In the genomic region with DNA sequence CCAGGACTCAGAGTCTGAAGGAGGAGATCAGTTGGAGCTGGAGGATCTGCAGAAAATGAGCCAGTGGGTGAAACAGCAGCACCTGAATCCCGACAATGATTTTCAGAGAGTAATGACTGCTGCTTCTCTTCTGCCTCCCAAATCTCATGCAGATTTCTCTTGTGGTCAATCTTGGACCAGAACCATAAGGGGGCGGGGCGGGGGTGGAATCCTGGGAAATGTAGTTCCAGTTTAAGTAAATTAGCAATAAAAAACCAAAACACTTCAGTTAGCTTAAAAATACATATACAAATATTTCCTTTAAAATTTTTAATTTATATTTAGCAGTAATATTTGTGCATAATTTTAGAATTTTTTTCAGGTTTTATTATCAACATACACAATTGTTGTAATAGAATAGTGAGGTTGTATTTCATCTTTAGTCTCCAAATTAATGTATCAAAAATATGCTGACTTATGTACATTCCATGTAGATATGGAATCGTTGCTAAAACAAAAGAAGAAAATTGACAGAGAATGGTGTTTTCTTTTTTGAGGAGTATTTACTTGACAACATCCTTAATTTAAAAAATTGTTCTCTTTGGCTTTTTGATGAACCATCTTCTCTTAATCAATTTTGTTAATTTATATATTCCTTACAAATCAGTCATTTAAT, we compare ENCODE assay signal across 1 cellular context.
TF ChIP-seq lines count a peak whose summit lies in the region.

No MANE protein-coding gene starts in this region.

TF ChIP-seq in K562, 482 proteins besides CTCF, POLR2A, EP300 and RAD21 (continued from another document and continues in another):
- TF ChIP-seq, protein P1, sequence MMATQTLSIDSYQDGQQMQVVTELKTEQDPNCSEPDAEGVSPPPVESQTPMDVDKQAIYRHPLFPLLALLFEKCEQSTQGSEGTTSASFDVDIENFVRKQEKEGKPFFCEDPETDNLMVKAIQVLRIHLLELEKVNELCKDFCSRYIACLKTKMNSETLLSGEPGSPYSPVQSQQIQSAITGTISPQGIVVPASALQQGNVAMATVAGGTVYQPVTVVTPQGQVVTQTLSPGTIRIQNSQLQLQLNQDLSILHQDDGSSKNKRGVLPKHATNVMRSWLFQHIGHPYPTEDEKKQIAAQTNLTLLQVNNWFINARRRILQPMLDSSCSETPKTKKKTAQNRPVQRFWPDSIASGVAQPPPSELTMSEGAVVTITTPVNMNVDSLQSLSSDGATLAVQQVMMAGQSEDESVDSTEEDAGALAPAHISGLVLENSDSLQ (IDR thresholded peaks at IDR 0.05): 0 out of 2 replicates have a peak, but pooled peaks have one; percentile 2
- TF ChIP-seq ZNF347 (CRISPR knock-in tag; IDR thresholded peaks at IDR 0.05; ENCODE audit: low read depth) (no peak), ZBTB7A (IDR thresholded peaks at IDR 0.05; ENCODE audit: borderline replicate concordance, control insufficient read depth, low read depth, low read length) (no peak), XRCC5 (IDR thresholded peaks at IDR 0.05; ENCODE audit: low read depth, low read length) (no peak), ZNF316 (IDR thresholded peaks at IDR 0.05) (peak; percentile 82), GTF2A2 (tag; IDR thresholded peaks at IDR 0.05) (no peak), SIX5 (IDR thresholded peaks at IDR 0.05; ENCODE audit: borderline replicate concordance in 1 of 2, insufficient read depth in 1 of 2, low read depth in 1 of 2, low read length in 2 of 2) (peak in 1 of 2 experiments; percentile 51; a peak in 2 of 4 replicates), MAFK (IDR thresholded peaks at IDR 0.05; ENCODE audit: low read length) (no peak), CAMTA2 (CRISPR knock-in tag; conservative IDR thresholded peaks at IDR 0.05) (no peak), HCFC1 (IDR thresholded peaks at IDR 0.05; ENCODE audit: low read depth, low read length) (peak; percentile 77), ZNF133 (CRISPR knock-in tag; IDR thresholded peaks at IDR 0.05) (no peak), PYGO2 (tag; IDR thresholded peaks at IDR 0.05) (no peak), C11orf30 (IDR thresholded peaks at IDR 0.05; ENCODE audit: low read depth) (peak; percentile 64), FOXK2 (conservative IDR thresholded peaks at IDR 0.05 in 1 of 2, IDR thresholded peaks at IDR 0.05 in 1 of 2; ENCODE audit: low read depth in 2 of 2) (no peak), ETV5 (CRISPR knock-in tag; IDR thresholded peaks at IDR 0.05; ENCODE audit: low read depth) (no peak), PML (IDR thresholded peaks at IDR 0.05; ENCODE audit: low read length) (no peak), L3MBTL2 (IDR thresholded peaks at IDR 0.05) (no peak)
- TF ChIP-seq, protein P2, sequence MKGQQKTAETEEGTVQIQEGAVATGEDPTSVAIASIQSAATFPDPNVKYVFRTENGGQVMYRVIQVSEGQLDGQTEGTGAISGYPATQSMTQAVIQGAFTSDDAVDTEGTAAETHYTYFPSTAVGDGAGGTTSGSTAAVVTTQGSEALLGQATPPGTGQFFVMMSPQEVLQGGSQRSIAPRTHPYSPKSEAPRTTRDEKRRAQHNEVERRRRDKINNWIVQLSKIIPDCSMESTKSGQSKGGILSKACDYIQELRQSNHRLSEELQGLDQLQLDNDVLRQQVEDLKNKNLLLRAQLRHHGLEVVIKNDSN (CRISPR knock-in tag; IDR thresholded peaks at IDR 0.05): no peak
- TF ChIP-seq, protein P3, sequence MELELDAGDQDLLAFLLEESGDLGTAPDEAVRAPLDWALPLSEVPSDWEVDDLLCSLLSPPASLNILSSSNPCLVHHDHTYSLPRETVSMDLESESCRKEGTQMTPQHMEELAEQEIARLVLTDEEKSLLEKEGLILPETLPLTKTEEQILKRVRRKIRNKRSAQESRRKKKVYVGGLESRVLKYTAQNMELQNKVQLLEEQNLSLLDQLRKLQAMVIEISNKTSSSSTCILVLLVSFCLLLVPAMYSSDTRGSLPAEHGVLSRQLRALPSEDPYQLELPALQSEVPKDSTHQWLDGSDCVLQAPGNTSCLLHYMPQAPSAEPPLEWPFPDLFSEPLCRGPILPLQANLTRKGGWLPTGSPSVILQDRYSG (tag; conservative IDR thresholded peaks at IDR 0.05; ENCODE audit: low read depth): no peak
- TF ChIP-seq, protein P4, sequence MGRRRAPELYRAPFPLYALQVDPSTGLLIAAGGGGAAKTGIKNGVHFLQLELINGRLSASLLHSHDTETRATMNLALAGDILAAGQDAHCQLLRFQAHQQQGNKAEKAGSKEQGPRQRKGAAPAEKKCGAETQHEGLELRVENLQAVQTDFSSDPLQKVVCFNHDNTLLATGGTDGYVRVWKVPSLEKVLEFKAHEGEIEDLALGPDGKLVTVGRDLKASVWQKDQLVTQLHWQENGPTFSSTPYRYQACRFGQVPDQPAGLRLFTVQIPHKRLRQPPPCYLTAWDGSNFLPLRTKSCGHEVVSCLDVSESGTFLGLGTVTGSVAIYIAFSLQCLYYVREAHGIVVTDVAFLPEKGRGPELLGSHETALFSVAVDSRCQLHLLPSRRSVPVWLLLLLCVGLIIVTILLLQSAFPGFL (CRISPR knock-in tag; IDR thresholded peaks at IDR 0.05): no peak
- TF ChIP-seq, protein P5, sequence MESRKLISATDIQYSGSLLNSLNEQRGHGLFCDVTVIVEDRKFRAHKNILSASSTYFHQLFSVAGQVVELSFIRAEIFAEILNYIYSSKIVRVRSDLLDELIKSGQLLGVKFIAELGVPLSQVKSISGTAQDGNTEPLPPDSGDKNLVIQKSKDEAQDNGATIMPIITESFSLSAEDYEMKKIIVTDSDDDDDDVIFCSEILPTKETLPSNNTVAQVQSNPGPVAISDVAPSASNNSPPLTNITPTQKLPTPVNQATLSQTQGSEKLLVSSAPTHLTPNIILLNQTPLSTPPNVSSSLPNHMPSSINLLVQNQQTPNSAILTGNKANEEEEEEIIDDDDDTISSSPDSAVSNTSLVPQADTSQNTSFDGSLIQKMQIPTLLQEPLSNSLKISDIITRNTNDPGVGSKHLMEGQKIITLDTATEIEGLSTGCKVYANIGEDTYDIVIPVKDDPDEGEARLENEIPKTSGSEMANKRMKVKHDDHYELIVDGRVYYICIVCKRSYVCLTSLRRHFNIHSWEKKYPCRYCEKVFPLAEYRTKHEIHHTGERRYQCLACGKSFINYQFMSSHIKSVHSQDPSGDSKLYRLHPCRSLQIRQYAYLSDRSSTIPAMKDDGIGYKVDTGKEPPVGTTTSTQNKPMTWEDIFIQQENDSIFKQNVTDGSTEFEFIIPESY (CRISPR knock-in tag; IDR thresholded peaks at IDR 0.05): no peak
- TF ChIP-seq, protein P6, sequence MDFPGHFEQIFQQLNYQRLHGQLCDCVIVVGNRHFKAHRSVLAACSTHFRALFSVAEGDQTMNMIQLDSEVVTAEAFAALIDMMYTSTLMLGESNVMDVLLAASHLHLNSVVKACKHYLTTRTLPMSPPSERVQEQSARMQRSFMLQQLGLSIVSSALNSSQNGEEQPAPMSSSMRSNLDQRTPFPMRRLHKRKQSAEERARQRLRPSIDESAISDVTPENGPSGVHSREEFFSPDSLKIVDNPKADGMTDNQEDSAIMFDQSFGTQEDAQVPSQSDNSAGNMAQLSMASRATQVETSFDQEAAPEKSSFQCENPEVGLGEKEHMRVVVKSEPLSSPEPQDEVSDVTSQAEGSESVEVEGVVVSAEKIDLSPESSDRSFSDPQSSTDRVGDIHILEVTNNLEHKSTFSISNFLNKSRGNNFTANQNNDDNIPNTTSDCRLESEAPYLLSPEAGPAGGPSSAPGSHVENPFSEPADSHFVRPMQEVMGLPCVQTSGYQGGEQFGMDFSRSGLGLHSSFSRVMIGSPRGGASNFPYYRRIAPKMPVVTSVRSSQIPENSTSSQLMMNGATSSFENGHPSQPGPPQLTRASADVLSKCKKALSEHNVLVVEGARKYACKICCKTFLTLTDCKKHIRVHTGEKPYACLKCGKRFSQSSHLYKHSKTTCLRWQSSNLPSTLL (IDR thresholded peaks at IDR 0.05): no peak
- TF ChIP-seq, protein P7, sequence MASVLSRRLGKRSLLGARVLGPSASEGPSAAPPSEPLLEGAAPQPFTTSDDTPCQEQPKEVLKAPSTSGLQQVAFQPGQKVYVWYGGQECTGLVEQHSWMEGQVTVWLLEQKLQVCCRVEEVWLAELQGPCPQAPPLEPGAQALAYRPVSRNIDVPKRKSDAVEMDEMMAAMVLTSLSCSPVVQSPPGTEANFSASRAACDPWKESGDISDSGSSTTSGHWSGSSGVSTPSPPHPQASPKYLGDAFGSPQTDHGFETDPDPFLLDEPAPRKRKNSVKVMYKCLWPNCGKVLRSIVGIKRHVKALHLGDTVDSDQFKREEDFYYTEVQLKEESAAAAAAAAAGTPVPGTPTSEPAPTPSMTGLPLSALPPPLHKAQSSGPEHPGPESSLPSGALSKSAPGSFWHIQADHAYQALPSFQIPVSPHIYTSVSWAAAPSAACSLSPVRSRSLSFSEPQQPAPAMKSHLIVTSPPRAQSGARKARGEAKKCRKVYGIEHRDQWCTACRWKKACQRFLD (CRISPR knock-in tag; IDR thresholded peaks at IDR 0.05): no peak
- TF ChIP-seq, protein P8, sequence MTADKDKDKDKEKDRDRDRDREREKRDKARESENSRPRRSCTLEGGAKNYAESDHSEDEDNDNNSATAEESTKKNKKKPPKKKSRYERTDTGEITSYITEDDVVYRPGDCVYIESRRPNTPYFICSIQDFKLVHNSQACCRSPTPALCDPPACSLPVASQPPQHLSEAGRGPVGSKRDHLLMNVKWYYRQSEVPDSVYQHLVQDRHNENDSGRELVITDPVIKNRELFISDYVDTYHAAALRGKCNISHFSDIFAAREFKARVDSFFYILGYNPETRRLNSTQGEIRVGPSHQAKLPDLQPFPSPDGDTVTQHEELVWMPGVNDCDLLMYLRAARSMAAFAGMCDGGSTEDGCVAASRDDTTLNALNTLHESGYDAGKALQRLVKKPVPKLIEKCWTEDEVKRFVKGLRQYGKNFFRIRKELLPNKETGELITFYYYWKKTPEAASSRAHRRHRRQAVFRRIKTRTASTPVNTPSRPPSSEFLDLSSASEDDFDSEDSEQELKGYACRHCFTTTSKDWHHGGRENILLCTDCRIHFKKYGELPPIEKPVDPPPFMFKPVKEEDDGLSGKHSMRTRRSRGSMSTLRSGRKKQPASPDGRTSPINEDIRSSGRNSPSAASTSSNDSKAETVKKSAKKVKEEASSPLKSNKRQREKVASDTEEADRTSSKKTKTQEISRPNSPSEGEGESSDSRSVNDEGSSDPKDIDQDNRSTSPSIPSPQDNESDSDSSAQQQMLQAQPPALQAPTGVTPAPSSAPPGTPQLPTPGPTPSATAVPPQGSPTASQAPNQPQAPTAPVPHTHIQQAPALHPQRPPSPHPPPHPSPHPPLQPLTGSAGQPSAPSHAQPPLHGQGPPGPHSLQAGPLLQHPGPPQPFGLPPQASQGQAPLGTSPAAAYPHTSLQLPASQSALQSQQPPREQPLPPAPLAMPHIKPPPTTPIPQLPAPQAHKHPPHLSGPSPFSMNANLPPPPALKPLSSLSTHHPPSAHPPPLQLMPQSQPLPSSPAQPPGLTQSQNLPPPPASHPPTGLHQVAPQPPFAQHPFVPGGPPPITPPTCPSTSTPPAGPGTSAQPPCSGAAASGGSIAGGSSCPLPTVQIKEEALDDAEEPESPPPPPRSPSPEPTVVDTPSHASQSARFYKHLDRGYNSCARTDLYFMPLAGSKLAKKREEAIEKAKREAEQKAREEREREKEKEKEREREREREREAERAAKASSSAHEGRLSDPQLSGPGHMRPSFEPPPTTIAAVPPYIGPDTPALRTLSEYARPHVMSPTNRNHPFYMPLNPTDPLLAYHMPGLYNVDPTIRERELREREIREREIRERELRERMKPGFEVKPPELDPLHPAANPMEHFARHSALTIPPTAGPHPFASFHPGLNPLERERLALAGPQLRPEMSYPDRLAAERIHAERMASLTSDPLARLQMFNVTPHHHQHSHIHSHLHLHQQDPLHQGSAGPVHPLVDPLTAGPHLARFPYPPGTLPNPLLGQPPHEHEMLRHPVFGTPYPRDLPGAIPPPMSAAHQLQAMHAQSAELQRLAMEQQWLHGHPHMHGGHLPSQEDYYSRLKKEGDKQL (CRISPR knock-in tag; IDR thresholded peaks at IDR 0.05; ENCODE audit: borderline replicate concordance): no peak
- TF ChIP-seq, protein P9, sequence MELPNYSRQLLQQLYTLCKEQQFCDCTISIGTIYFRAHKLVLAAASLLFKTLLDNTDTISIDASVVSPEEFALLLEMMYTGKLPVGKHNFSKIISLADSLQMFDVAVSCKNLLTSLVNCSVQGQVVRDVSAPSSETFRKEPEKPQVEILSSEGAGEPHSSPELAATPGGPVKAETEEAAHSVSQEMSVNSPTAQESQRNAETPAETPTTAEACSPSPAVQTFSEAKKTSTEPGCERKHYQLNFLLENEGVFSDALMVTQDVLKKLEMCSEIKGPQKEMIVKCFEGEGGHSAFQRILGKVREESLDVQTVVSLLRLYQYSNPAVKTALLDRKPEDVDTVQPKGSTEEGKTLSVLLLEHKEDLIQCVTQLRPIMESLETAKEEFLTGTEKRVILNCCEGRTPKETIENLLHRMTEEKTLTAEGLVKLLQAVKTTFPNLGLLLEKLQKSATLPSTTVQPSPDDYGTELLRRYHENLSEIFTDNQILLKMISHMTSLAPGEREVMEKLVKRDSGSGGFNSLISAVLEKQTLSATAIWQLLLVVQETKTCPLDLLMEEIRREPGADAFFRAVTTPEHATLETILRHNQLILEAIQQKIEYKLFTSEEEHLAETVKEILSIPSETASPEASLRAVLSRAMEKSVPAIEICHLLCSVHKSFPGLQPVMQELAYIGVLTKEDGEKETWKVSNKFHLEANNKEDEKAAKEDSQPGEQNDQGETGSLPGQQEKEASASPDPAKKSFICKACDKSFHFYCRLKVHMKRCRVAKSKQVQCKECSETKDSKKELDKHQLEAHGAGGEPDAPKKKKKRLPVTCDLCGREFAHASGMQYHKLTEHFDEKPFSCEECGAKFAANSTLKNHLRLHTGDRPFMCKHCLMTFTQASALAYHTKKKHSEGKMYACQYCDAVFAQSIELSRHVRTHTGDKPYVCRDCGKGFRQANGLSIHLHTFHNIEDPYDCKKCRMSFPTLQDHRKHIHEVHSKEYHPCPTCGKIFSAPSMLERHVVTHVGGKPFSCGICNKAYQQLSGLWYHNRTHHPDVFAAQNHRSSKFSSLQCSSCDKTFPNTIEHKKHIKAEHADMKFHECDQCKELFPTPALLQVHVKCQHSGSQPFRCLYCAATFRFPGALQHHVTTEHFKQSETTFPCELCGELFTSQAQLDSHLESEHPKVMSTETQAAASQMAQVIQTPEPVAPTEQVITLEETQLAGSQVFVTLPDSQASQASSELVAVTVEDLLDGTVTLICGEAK (IDR thresholded peaks at IDR 0.05): no peak
- TF ChIP-seq, protein P9 (CRISPR knock-in tag; IDR thresholded peaks at IDR 0.05): no peak
